Comparison of ENCODE assay signal across 8 cellular contexts in genomic region chr3:105368575-105369500, GRCh38. TPM values are rescaled to one million over a fixed set of nuclear protein-coding genes. Genes with fewer than 3 reads are reported as not detected.
A peak's percentile ranks its signal among the peaks of the same experiment; 100 is the strongest.
DNase-seq lines count a peak whose midpoint lies in the region; ATAC-seq and TF ChIP-seq lines count a peak whose summit lies in the region.

No MANE protein-coding gene starts in this region.

- TF ChIP-seq CTCF in SU-DHL-6 (IDR thresholded peaks at IDR 0.05; ENCODE audit: insufficient read depth, low read length, poor library complexity, severe bottlenecking) (no peak), right atrium auricular region (IDR thresholded peaks at IDR 0.05) (no peak), prostate gland (IDR thresholded peaks at IDR 0.05) (no peak)

- peaks cover 55% of the 10 kb centered on the region for H3K79me2 ChIP-seq in SU-DHL-6 (ENCODE audit: insufficient read depth, low read length)

- H3K9me3 ChIP-seq in MG63: no peaks in the 10 kb centered on the region
- no peaks in the 10 kb centered on the region for H3K9me3 ChIP-seq in SU-DHL-6 (ENCODE audit: insufficient read depth, low read length)
- no peaks in the 10 kb centered on the region for H3K9me3 ChIP-seq in right atrium auricular region
- no peaks in the 10 kb centered on the region for H3K9me3 ChIP-seq in prostate gland
- no peaks in the 10 kb centered on the region for H3K9me3 ChIP-seq in aorta (ENCODE audit: control insufficient read depth, low read length)

- H3K4me3 ChIP-seq in MG63 (peak overlapping the region; percentile 67), SU-DHL-6 (ENCODE audit: insufficient read depth, low read length, poor library complexity, severe bottlenecking) (peak overlapping the region; percentile 77), right atrium auricular region (peak overlapping the region; percentile 43 to 60), prostate gland (peak overlapping the region; percentile 51 to 70), aorta (ENCODE audit: low read length in 2 of 2) (peak overlapping the region; percentile 48 to 87)

- H3K27me3 Mint-ChIP-seq in activated naive CD8-positive, alpha-beta T cell treated with anti-CD3 and anti-CD28 coated beads, Interleukin-2, amount 50 U/mL, for 24 hours: peaks cover 14% of the 10 kb centered on the region

- no peaks in the 10 kb centered on the region for H3K9me2 ChIP-seq in SU-DHL-6 (replicated peaks; ENCODE audit: insufficient read depth, low read length)

- no peaks in the 10 kb centered on the region for H3K9me3 Mint-ChIP-seq in activated naive CD8-positive, alpha-beta T cell treated with anti-CD3 and anti-CD28 coated beads, Interleukin-2, amount 50 U/mL, for 24 hours

- peak; percentile 55 for TF ChIP-seq POLR2A in prostate gland (IDR thresholded peaks at IDR 0.05)

- under 1% methylated on average over 45 of the region's 45 CpGs for WGBS in prostate gland
- WGBS in aorta, 2 donors: 0% methylated on average over 45 of the region's 45 CpGs

- H3K27me3 ChIP-seq in MG63: no peaks in the 10 kb centered on the region
- H3K27me3 ChIP-seq in SU-DHL-6 (ENCODE audit: low read length): no peaks in the 10 kb centered on the region
- H3K27me3 ChIP-seq in right atrium auricular region: no peaks in the 10 kb centered on the region
- H3K27me3 ChIP-seq in prostate gland (replicated peaks; ENCODE audit: insufficient read depth): no peaks in the 10 kb centered on the region
- no peaks in the 10 kb centered on the region for H3K27me3 ChIP-seq in aorta (ENCODE audit: control insufficient read depth in 1 of 2, insufficient read depth in 2 of 2, low read length in 1 of 2)

- peak; percentile 48 for ATAC-seq in activated naive CD8-positive, alpha-beta T cell treated with anti-CD3 and anti-CD28 coated beads, Interleukin-2, amount 50 U/mL, for 24 hours
- peak; percentile 5 for ATAC-seq in aorta (ENCODE audit: low FRiP score)

- H3K4me2 ChIP-seq in SU-DHL-6 (ENCODE audit: low read depth, low read length, poor library complexity, severe bottlenecking): peak overlapping the region; percentile 81

- H3K4me1 ChIP-seq in right atrium auricular region (peaks cover 0 to 34% of the 10 kb centered on the region in 2 donors), prostate gland (replicated peaks) (no peaks in the 10 kb centered on the region), aorta (ENCODE audit: control insufficient read depth in 1 of 2, insufficient read depth in 2 of 2, low read length in 2 of 2) (no peaks in the 10 kb centered on the region)

- peak; percentile 32 for DNase-seq in GM04504 (ENCODE audit: low read depth)
- DNase-seq in HCEC 1CT: peak; percentile 64
- DNase-seq in MG63: peak; percentile 64
- DNase-seq in activated naive CD8-positive, alpha-beta T cell treated with anti-CD3 and anti-CD28 coated beads, Interleukin-2, amount 50 U/mL, for 24 hours: peak; percentile 75
- peak; percentile 61 for DNase-seq in right atrium auricular region (ENCODE audit: low spot score)
- peak; percentile 77 for DNase-seq in prostate gland (ENCODE audit: low spot score)
- peak; percentile 61 to 70 for DNase-seq in aorta

- peak overlapping the region; percentile 68 for H2AFZ ChIP-seq in SU-DHL-6 (ENCODE audit: low read depth, low read length, severe bottlenecking)

- 0 out of 2 replicates have a peak, but pooled peaks cover 6% of the 10 kb centered on the region for H4K20me1 ChIP-seq in SU-DHL-6 (ENCODE audit: low read depth, low read length)

- H3K36me3 Mint-ChIP-seq in activated naive CD8-positive, alpha-beta T cell treated with anti-CD3 and anti-CD28 coated beads, Interleukin-2, amount 50 U/mL, for 24 hours (ENCODE audit: low read depth): peaks cover 2% of the 10 kb centered on the region

- peak overlapping the region; percentile 100 for H3K27ac Mint-ChIP-seq in activated naive CD8-positive, alpha-beta T cell treated with anti-CD3 and anti-CD28 coated beads, Interleukin-2, amount 50 U/mL, for 24 hours

- H3K9ac ChIP-seq in SU-DHL-6 (ENCODE audit: low read length): peak overlapping the region; percentile 81

- H3K4me3 Mint-ChIP-seq in activated naive CD8-positive, alpha-beta T cell treated with anti-CD3 and anti-CD28 coated beads, Interleukin-2, amount 50 U/mL, for 24 hours: peak overlapping the region; percentile 92

- intact Hi-C loops in prostate gland (cut with DNase I): no loop called here
- intact Hi-C loops in aorta (cut with DNase I): loop anchor here (5.0 to 10.0 kb wide), 6 partner anchors 148 to 1094 kb away; no protein-coding TSS in a partner anchor

- H3K27ac ChIP-seq in SU-DHL-6 (ENCODE audit: low read depth, low read length) (peak overlapping the region; percentile 96), right atrium auricular region (peak overlapping the region; percentile 25 to 67), prostate gland (peak overlapping the region; percentile 86 to 88), aorta (ENCODE audit: low read depth in 1 of 2, low read length in 2 of 2) (peak overlapping the region; percentile 1 to 93)

- peaks cover 32% of the 10 kb centered on the region for H3F3A ChIP-seq in SU-DHL-6 (ENCODE audit: insufficient read depth)

- H3K36me3 ChIP-seq in MG63 (no peaks in the 10 kb centered on the region), SU-DHL-6 (ENCODE audit: low read length) (no peaks in the 10 kb centered on the region; the same call in 1 of the 2 replicates), right atrium auricular region (no peaks in the 10 kb centered on the region), prostate gland (no peaks in the 10 kb centered on the region), aorta (ENCODE audit: control insufficient read depth in 1 of 2, insufficient read depth in 2 of 2, low read length in 1 of 2) (no peaks in the 10 kb centered on the region)

- peaks cover 47% of the 10 kb centered on the region for H3K4me1 Mint-ChIP-seq in activated naive CD8-positive, alpha-beta T cell treated with anti-CD3 and anti-CD28 coated beads, Interleukin-2, amount 50 U/mL, for 24 hours

RNA-seq across cellular contexts. Expression of gene ALCAM, which starts 2.1 kb away (rescaled TPM):
- total RNA-seq in MG63 (2014; rRNA removed; shearing (Covaris generic); ENCODE audit: low replicate concordance): 36.9 and 44.5 TPM in 2 replicates
- total RNA-seq in right atrium auricular region (10 to 100 TPM in 1 of 2 donors, 1 to 10 TPM in 1; 3.3 to 16.5 TPM), prostate gland (10 to 100 TPM; 32.2 to 91.2 TPM), aorta (100 to 1,000 TPM in 1 of 2 donors, 10 to 100 TPM in 1; 89.9 to 154 TPM)
- 10 to 100 TPM; 35.4 to 71.4 TPM for polyA plus RNA-seq in aorta

Comparison
In these comparisons a context has a peak if more than half of its experiments do, and no peak if none do; other contexts are left out.
1. Peak in every context shown above with its lines: DNase-seq, ATAC-seq, H3K4me3 ChIP-seq and H3K27ac ChIP-seq.
2. H3K27ac ChIP-seq: peak in every context shown above with its lines; median percentile 96 in SU-DHL-6; 87 in prostate gland; 47 in aorta; 46 in right atrium auricular region.